In the genomic region with DNA sequence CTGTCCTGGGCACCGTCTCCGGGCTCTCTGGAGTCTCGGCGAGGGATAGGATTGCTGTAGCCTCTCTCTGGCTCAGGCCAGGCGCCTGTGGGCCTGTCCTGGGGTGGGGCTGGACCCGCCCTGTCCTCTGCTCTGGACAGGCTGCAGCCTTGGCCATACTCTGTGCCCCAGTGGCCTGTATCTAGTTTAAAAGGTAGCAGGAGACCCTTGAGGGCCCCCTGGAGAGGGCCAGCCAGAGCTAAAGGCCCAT, we compare ENCODE assay signal across 20 cellular contexts. TPM values are rescaled to one million over a fixed set of nuclear protein-coding genes. Genes with fewer than 3 reads are reported as not detected.
A peak's percentile ranks its signal among the peaks of the same experiment; 100 is the strongest.
DNase-seq lines count a peak whose midpoint lies in the region; ATAC-seq and TF ChIP-seq lines count a peak whose summit lies in the region.
"Had no signal": no experiment of that assay in that cellular context is flagged by ENCODE, and none has a peak within 500 bp of the region (broad histone marks: within the 10 kb centered on the region; RNA-seq: fewer than 3 reads in every experiment).

No MANE protein-coding gene starts in this region.

- H3K4me1 ChIP-seq in heart left ventricle = peaks cover 10 to 68% (median 27%) of the 10 kb centered on the region in 12 donors

- H3K9me3 Mint-ChIP-seq in nephron = no peaks in the 10 kb centered on the region

- 20 to 62% (median 48%) methylated on average over 1 to 6 of the region's 6 CpGs for WGBS in heart left ventricle, 4 donors

- TF ChIP-seq CTCF in heart left ventricle (IDR thresholded peaks at IDR 0.05) (no peak), nephron (IDR thresholded peaks at IDR 0.05; ENCODE audit: unreplicated experiment in 3 of 3) (no peak)

- ATAC-seq in heart left ventricle = peak in 1 of 4 donors; percentile 24
- ATAC-seq: left lobe of liver had no signal

- no peaks in the 10 kb centered on the region for H3K9me3 ChIP-seq in heart left ventricle
- H3K9me3 ChIP-seq: transverse colon had no signal

- no peaks in the 10 kb centered on the region for H3K36me3 Mint-ChIP-seq in nephron (ENCODE audit: low read depth)

- intact Hi-C loops in heart left ventricle (cut with DNase I) = loop anchor here in 4 of 10 donors (5.0 to 10.0 kb wide), 4 partner anchors 47 to 412 kb away; no protein-coding TSS in a partner anchor

- H3K27me3 ChIP-seq in heart left ventricle = peaks cover 8 to 49% (median 20%) of the 10 kb centered on the region in 9 donors

- TF ChIP-seq POLR2A in heart left ventricle (IDR thresholded peaks at IDR 0.05) = no peak

- H3K4me3 ChIP-seq in heart left ventricle = peak overlapping the region; percentile 54 to 83 (median 60)
- H3K4me3 ChIP-seq: PC-9 had no signal

- H3K27ac ChIP-seq in heart left ventricle = peak overlapping the region in 9 of 12 donors; percentile 64 to 87 (median 71)
- H3K27ac ChIP-seq: PC-9, transverse colon had no signal

- H3K27me3 Mint-ChIP-seq in nephron (ENCODE audit: low read depth) = peaks cover 41% of the 10 kb centered on the region

- H3K4me1 Mint-ChIP-seq in nephron = peaks cover 15% of the 10 kb centered on the region

- peak overlapping the region; percentile 74 to 77 (median 76) for H3K4me3 Mint-ChIP-seq in nephron

- no peak overlapping the region for H3K27ac Mint-ChIP-seq in nephron

- no peaks in the 10 kb centered on the region for H3K36me3 ChIP-seq in heart left ventricle
- H3K36me3 ChIP-seq: transverse colon had no signal

- DNase-seq in stimulated activated CD4-positive, alpha-beta T cell treated with anti-CD3 and anti-CD28 coated beads, Interleukin-4, amount 100 ng/mL, for 1 hour = peak; percentile 0
- no peak for DNase-seq in stimulated activated CD4-positive, alpha-beta T cell treated with anti-CD3 and anti-CD28 coated beads, Interleukin-4, amount 100 ng/mL, for 4 hours
- DNase-seq in heart left ventricle (peak in 2 of 5 donors; percentile 33 to 56), SKM-1 treated with dmso at 0.1 percent for 144 hours (lab: John Stamatoyannopoulos, UW; ENCODE audit: unreplicated experiment) (no peak), NCI-H1694 (lab: John Stamatoyannopoulos, UW) (no peak), COLO668 (lab: John Stamatoyannopoulos, UW; ENCODE audit: unreplicated experiment) (no peak), NCI-H1436 (lab: John Stamatoyannopoulos, UW) (no peak)
- DNase-seq: activated CD4-positive, alpha-beta T cell treated with anti-CD3 and anti-CD28 coated beads for 4 hours; activated gamma-delta T cell treated with Interleukin-2 at 50 U/mL for 16 hours; DMS 273 treated with DMSO at 0.1 percent for 48 hours; effector CD4-positive, alpha-beta T cell; foreskin melanocyte; KBM-7; NCI-H1417 treated with DMSO at 0.1 percent for 48 hours; NCI-H510A treated with DMSO at 0.1 percent for 48 hours; occipital lobe; PC-9; transverse colon had no signal

RNA-seq across cellular contexts. Expression of a gene that starts 1.8 kb away (rescaled TPM):
- total RNA-seq in heart left ventricle = 10 to 100 TPM in 2 of 9 donors, 1 to 10 TPM in 7; 4.9 to 12.6 (median 7.8) TPM
- 1 to 10 TPM; 5.0 to 8.0 TPM for polyA plus RNA-seq in heart left ventricle

RNA-seq across cellular contexts. Expression of a gene that starts 54.6 kb away (rescaled TPM):
- 10 to 100 TPM in 7 of 9 donors, 1 to 10 TPM in 2; 6.0 to 54.6 (median 16.3) TPM for total RNA-seq in heart left ventricle
- 10 to 100 TPM in 1 of 2 donors, 1 to 10 TPM in 1; 3.2 to 16.3 TPM for polyA plus RNA-seq in heart left ventricle
- total RNA-seq: PC-9 had no signal
